13 cellular contexts compared by ENCODE assay signal in genomic region chr12:94648578-94648977, GRCh38. TPM values are rescaled to one million over a fixed set of nuclear protein-coding genes. Genes with fewer than 3 reads are reported as not detected.
DNase-seq lines count a peak whose midpoint lies in the region; ATAC-seq and TF ChIP-seq lines count a peak whose summit lies in the region.
"Had no signal": no experiment of that assay in that cellular context is flagged by ENCODE, and none has a peak within 500 bp of the region (broad histone marks: within the 10 kb centered on the region; RNA-seq: fewer than 3 reads in every experiment).

No MANE protein-coding gene starts in this region.

- H3K27ac ChIP-seq in CD4-positive, alpha-beta memory T cell (ENCODE audit: low read depth, low read length): no peak overlapping the region
- H3K27ac ChIP-seq in PC-3 (ENCODE audit: low read length) (peak overlapping the region; percentile 55), epithelial cell of prostate (peak overlapping the region; percentile 73), neutrophil (peak overlapping the region; percentile 88)
- H3K27ac ChIP-seq: cardiac muscle cell had no signal

- H3K27ac Mint-ChIP-seq in CD4-positive, alpha-beta memory T cell: no peak overlapping the region

- no peaks in the 10 kb centered on the region for H3K36me3 ChIP-seq in CD4-positive, alpha-beta memory T cell (ENCODE audit: insufficient read depth, low read length)
- H3K36me3 ChIP-seq in PC-3 (ENCODE audit: low read depth, low read length): no peaks in the 10 kb centered on the region
- H3K36me3 ChIP-seq in neutrophil: no peaks in the 10 kb centered on the region
- H3K36me3 ChIP-seq: cardiac muscle cell had no signal

- no peaks in the 10 kb centered on the region for H3K9me3 Mint-ChIP-seq in CD4-positive, alpha-beta memory T cell

- H3K79me2 ChIP-seq in PC-3 (ENCODE audit: low read length): peaks cover 35% of the 10 kb centered on the region

- peak overlapping the region in 7 of 8 donors; percentile 42 to 86 (median 79) for H3K4me3 Mint-ChIP-seq in CD4-positive, alpha-beta memory T cell

- peaks cover 3% of the 10 kb centered on the region for H3K4me1 ChIP-seq in CD4-positive, alpha-beta memory T cell (ENCODE audit: insufficient read depth, low read length)
- H3K4me1 ChIP-seq in PC-3 (ENCODE audit: insufficient read depth, low read length) (peaks cover 42% of the 10 kb centered on the region), neutrophil (ENCODE audit: control insufficient read depth in 1 of 2, insufficient read depth in 1 of 2, low read depth in 1 of 2, low read length in 1 of 2) (peaks cover 58 to 68% of the 10 kb centered on the region in 2 experiments)

- H4K20me1 ChIP-seq in PC-3 (ENCODE audit: low read length): no peaks in the 10 kb centered on the region

- H3K4me2 ChIP-seq in PC-3 (ENCODE audit: low read length): peak overlapping the region; percentile 96

- H3K36me3 Mint-ChIP-seq in CD4-positive, alpha-beta memory T cell: peaks cover 0 to 5% of the 10 kb centered on the region in 2 donors

- no peak for TF ChIP-seq CTCF in PC-3 (conservative IDR thresholded peaks at IDR 0.05; ENCODE audit: low read depth, low read length)
- TF ChIP-seq CTCF in neutrophil (IDR thresholded peaks at IDR 0.05): no peak

- no peaks in the 10 kb centered on the region for H3K9me2 ChIP-seq in PC-3 (replicated peaks; ENCODE audit: low read length)

- peak overlapping the region; percentile 86; the same call in 1 of the 2 replicates for H2AFZ ChIP-seq in PC-3 (ENCODE audit: low read length)

- no peaks in the 10 kb centered on the region for H3F3A ChIP-seq in PC-3 (ENCODE audit: low read length, unreplicated experiment)

- peak overlapping the region; percentile 78 for H3K9ac ChIP-seq in PC-3 (ENCODE audit: low read length)

- H3K4me1 Mint-ChIP-seq in CD4-positive, alpha-beta memory T cell: peaks cover 12 to 40% (median 20%) of the 10 kb centered on the region in 4 donors

- peaks cover 13% of the 10 kb centered on the region for H3K27me3 ChIP-seq in CD4-positive, alpha-beta memory T cell (ENCODE audit: insufficient read depth, low read length)
- H3K27me3 ChIP-seq in PC-3 (ENCODE audit: low read length): no peaks in the 10 kb centered on the region
- peaks cover 42% of the 10 kb centered on the region for H3K27me3 ChIP-seq in neutrophil

- ATAC-seq in PC-3 (no peak), HG03139 (IDR thresholded peaks at IDR 0.05; ENCODE audit: unreplicated experiment) (no peak), GM19395 (IDR thresholded peaks at IDR 0.05; ENCODE audit: unreplicated experiment) (no peak)
- ATAC-seq: SK-N-SH treated with all-trans-retinoic acid at 6 μM for 48 hours had no signal

- intact Hi-C loops in CD4-positive, alpha-beta memory T cell (cut with micrococcal nuclease): loop anchor here (10.0 kb wide), 1 partner anchor 504 kb away; the partner anchor contains the start of gene PLXNC1
- intact Hi-C loops in PC-3 (cut with micrococcal nuclease): loop anchor here (2.0 to 5.0 kb wide), 2 partner anchors 34 to 86 kb away; no protein-coding TSS in a partner anchor

- no peaks in the 10 kb centered on the region for H3K9me3 ChIP-seq in CD4-positive, alpha-beta memory T cell (ENCODE audit: control insufficient read depth in 1 of 2, low read length in 2 of 2)
- no peaks in the 10 kb centered on the region for H3K9me3 ChIP-seq in PC-3 (ENCODE audit: low read length)
- H3K9me3 ChIP-seq in neutrophil: no peaks in the 10 kb centered on the region

- no peak overlapping the region for H3K4me3 ChIP-seq in CD4-positive, alpha-beta memory T cell (ENCODE audit: low read length in 2 of 2)
- peak overlapping the region; percentile 89 for H3K4me3 ChIP-seq in PC-3 (ENCODE audit: low read length)
- peak overlapping the region; percentile 80 to 99 for H3K4me3 ChIP-seq in neutrophil (ENCODE audit: low read depth in 1 of 2, low read length in 1 of 2)
- H3K4me3 ChIP-seq: cardiac muscle cell had no signal

- no peak for DNase-seq in CD4-positive, alpha-beta memory T cell
- DNase-seq in PC-3 (peak; percentile 83), epithelial cell of prostate (ENCODE audit: low read depth, low spot score) (no peak), NCI-H446 treated with DMSO at 0.1 percent for 48 hours (lab: John Stamatoyannopoulos, UW) (no peak), NCI-H524 treated with DMSO at 0.1 percent for 48 hours (lab: John Stamatoyannopoulos, UW) (no peak)
- DNase-seq: activated CD8-positive, alpha-beta memory T cell treated with anti-CD3 and anti-CD28 coated beads for 24 hours; Kasumi-1 had no signal

- BruUV-seq in PC-3 (replicated peaks; lab: Mats Ljungman, UMichigan): no TSS peak

- H3K27me3 Mint-ChIP-seq in CD4-positive, alpha-beta memory T cell: peaks cover 34 to 49% of the 10 kb centered on the region in 2 donors

- POLR2A ChIA-PET in CD4-positive, alpha-beta memory T cell (lab: Charles Lee; ENCODE audit: partially characterized antibody): no interaction called here
- POLR2A ChIA-PET in PC-3 (lab: Charles Lee; ENCODE audit: unreplicated experiment): no interaction called here

- CTCF ChIA-PET in CD4-positive, alpha-beta memory T cell (lab: Charles Lee; ENCODE audit: partially characterized antibody): no interaction called here
- CTCF ChIA-PET in PC-3 (lab: Charles Lee): no interaction called here

RNA-seq across cellular contexts. Expression of gene TMCC3, which starts 1.8 kb away (rescaled TPM):
- total RNA-seq in CD4-positive, alpha-beta memory T cell: under 1 TPM; 0.23 to 0.36 TPM
- under 1 TPM; 0.14 to 0.91 TPM for polyA plus RNA-seq in CD4-positive, alpha-beta memory T cell
- total RNA-seq in PC-3 (2014; rRNA removed): 4.7 and 6.5 TPM in 2 replicates
- polyA plus RNA-seq: BJ had no signal

Comparison
In these comparisons a context has a peak if more than half of its experiments do, and no peak if none do; other contexts are left out.
1. H3K4me3 ChIP-seq: peak in PC-3 (single experiment) and neutrophil (2 of 2); none in CD4-positive, alpha-beta memory T cell (0 of 2).